In the genomic region with DNA sequence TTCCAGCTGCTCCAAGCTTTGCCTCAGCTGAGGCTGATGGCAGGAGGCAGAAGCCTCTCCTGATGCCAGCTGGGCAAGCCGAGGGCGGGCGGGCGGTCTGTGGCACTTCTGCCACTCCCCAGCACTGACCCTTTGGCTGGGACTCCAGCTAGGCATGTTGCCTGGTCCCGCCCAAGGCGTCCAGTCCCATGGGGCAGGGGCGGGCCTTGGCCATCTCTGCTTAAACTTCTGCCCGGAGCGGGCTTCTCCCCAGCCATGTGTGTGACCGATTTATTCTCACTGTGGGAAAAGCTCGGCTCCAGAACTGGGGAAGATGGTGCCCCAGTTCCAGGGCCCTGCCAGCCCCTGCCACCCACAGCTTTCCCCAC, we compare ENCODE assay signal across 10 cellular contexts.
A peak's percentile ranks its signal among the peaks of the same experiment; 100 is the strongest.
DNase-seq lines count a peak whose midpoint lies in the region; ATAC-seq and TF ChIP-seq lines count a peak whose summit lies in the region.
"Had no signal": no experiment of that assay in that cellular context is flagged by ENCODE, and none has a peak within 500 bp of the region (broad histone marks: within the 10 kb centered on the region; RNA-seq: fewer than 3 reads in every experiment).

No MANE protein-coding gene starts in this region.

- peaks cover 8% of the 10 kb centered on the region for H3K4me1 Mint-ChIP-seq in CD4-positive, alpha-beta T cell (ENCODE audit: low read depth)
- H3K4me1 Mint-ChIP-seq in CD4-positive, alpha-beta memory T cell: peaks cover 10 to 63% (median 18%) of the 10 kb centered on the region in 4 donors

- H3K4me1 ChIP-seq in colonic mucosa (no peaks in the 10 kb centered on the region), gastrocnemius medialis (peaks cover 18% of the 10 kb centered on the region in 2 donors), A673 (ENCODE audit: insufficient read depth, low read length, poor library complexity, severe bottlenecking) (peaks cover 5% of the 10 kb centered on the region)
- H3K4me1 ChIP-seq in CD4-positive, alpha-beta memory T cell (ENCODE audit: insufficient read depth, low read length): peaks cover 53% of the 10 kb centered on the region
- H3K4me1 ChIP-seq: foreskin keratinocyte had no signal

- H3K4me3 ChIP-seq in colonic mucosa (no peak overlapping the region), gastrocnemius medialis (no peak overlapping the region), A673 (ENCODE audit: low read depth, low read length, poor library complexity, severe bottlenecking) (no peak overlapping the region)
- no peak overlapping the region for H3K4me3 ChIP-seq in CD4-positive, alpha-beta memory T cell (ENCODE audit: low read length in 2 of 2)

- no peaks in the 10 kb centered on the region for H3K9me3 Mint-ChIP-seq in CD4-positive, alpha-beta T cell
- no peaks in the 10 kb centered on the region for H3K9me3 Mint-ChIP-seq in CD4-positive, alpha-beta memory T cell

- POLR2A ChIA-PET in CD4-positive, alpha-beta T cell (lab: Charles Lee): interaction anchor here (0.6 to 1.5 kb wide), 8 partner anchors 24 to 149 kb away, joined by 3 to 5 read pairs (median 4); no protein-coding TSS in a partner anchor
- POLR2A ChIA-PET in CD4-positive, alpha-beta memory T cell (lab: Charles Lee; ENCODE audit: partially characterized antibody): interaction anchor here (0.7 to 8.4 kb wide), 12 partner anchors 9 to 158 kb away, joined by 3 to 74 read pairs (median 8); no protein-coding TSS in a partner anchor
- POLR2A ChIA-PET in A673 (lab: Charles Lee; ENCODE audit: low non-redundant PET): no interaction called here

- intact Hi-C loops in CD4-positive, alpha-beta T cell (cut with DNase I, micrococcal nuclease): no loop called here
- intact Hi-C loops in colonic mucosa (cut with DNase I): loop anchor here (10.0 kb wide), 1 partner anchor 215 kb away; no protein-coding TSS in a partner anchor
- intact Hi-C loops in left colon (cut with DNase I, micrococcal nuclease): loop anchor here (5.0 to 10.0 kb wide), 3 partner anchors 58 to 405 kb away; no protein-coding TSS in a partner anchor
- intact Hi-C loops in gastrocnemius medialis (cut with DNase I; ENCODE audit: low total_unique reads): loop anchor here (10.0 kb wide), 1 partner anchor 405 kb away; no protein-coding TSS in a partner anchor
- intact Hi-C loops in CD4-positive, alpha-beta memory T cell (cut with micrococcal nuclease): loop anchor here (5.0 kb wide), 1 partner anchor 33 kb away; no protein-coding TSS in a partner anchor
- intact Hi-C loops in A673 (cut with micrococcal nuclease; ENCODE audit: unreplicated experiment): no loop called here

- TF ChIP-seq POLR2A in gastrocnemius medialis (IDR thresholded peaks at IDR 0.05): no peak

- H3K9me3 ChIP-seq in CD4-positive, alpha-beta T cell (ENCODE audit: control insufficient read depth, low read length): no peaks in the 10 kb centered on the region
- no peaks in the 10 kb centered on the region for H3K9me3 ChIP-seq in colonic mucosa
- no peaks in the 10 kb centered on the region for H3K9me3 ChIP-seq in gastrocnemius medialis
- H3K9me3 ChIP-seq in CD4-positive, alpha-beta memory T cell (ENCODE audit: control insufficient read depth in 1 of 2, low read length in 2 of 2): no peaks in the 10 kb centered on the region
- no peaks in the 10 kb centered on the region for H3K9me3 ChIP-seq in A673 (ENCODE audit: low read depth, low read length, poor library complexity, severe bottlenecking)

- H3K27ac Mint-ChIP-seq in CD4-positive, alpha-beta T cell: no peak overlapping the region
- no peak overlapping the region for H3K27ac Mint-ChIP-seq in CD4-positive, alpha-beta memory T cell

- H3K9ac ChIP-seq in colonic mucosa (ENCODE audit: low read depth in 2 of 2, low read length in 2 of 2): no peak overlapping the region

- H3K36me3 ChIP-seq in colonic mucosa (peaks cover 27% of the 10 kb centered on the region), gastrocnemius medialis (peaks cover 0 to 46% of the 10 kb centered on the region in 2 donors), A673 (ENCODE audit: insufficient read depth, low read length, poor library complexity, severe bottlenecking) (peaks cover 29% of the 10 kb centered on the region)
- peaks cover 81% of the 10 kb centered on the region for H3K36me3 ChIP-seq in CD4-positive, alpha-beta memory T cell (ENCODE audit: insufficient read depth, low read length)

- no peaks in the 10 kb centered on the region for H3K27me3 Mint-ChIP-seq in CD4-positive, alpha-beta T cell
- H3K27me3 Mint-ChIP-seq in CD4-positive, alpha-beta memory T cell: no peaks in the 10 kb centered on the region

- CTCF ChIA-PET in CD4-positive, alpha-beta T cell (lab: Charles Lee): interaction anchor here (0.8 to 1.4 kb wide), 3 partner anchors 60 to 158 kb away, joined by 3 to 4 read pairs (median 3); no protein-coding TSS in a partner anchor
- CTCF ChIA-PET in CD4-positive, alpha-beta memory T cell (lab: Charles Lee; ENCODE audit: partially characterized antibody): interaction anchor here (0.7 to 9.8 kb wide), 3 partner anchors 11 to 158 kb away, joined by 3 to 144 read pairs (median 3); no protein-coding TSS in a partner anchor
- CTCF ChIA-PET in A673 (lab: Charles Lee): no interaction called here

- ATAC-seq in CD4-positive, alpha-beta T cell (ENCODE audit: poor library complexity): no peak
- ATAC-seq in left colon (peak; percentile 12), gastrocnemius medialis (peak; percentile 87 to 91), HG03025 (IDR thresholded peaks at IDR 0.05; ENCODE audit: low FRiP score, unreplicated experiment) (no peak)
- ATAC-seq: foreskin keratinocyte had no signal

- in situ Hi-C loops in gastrocnemius medialis (cut with MboI; ENCODE audit: low sequenced_read_pairs in 4 of 4): loop anchor here (5.0 to 10.0 kb wide), 6 partner anchors 55 to 163 kb away; no protein-coding TSS in a partner anchor

- no peaks in the 10 kb centered on the region for H3K27me3 ChIP-seq in CD4-positive, alpha-beta T cell (ENCODE audit: control insufficient read depth, insufficient read depth, low read length)
- H3K27me3 ChIP-seq in colonic mucosa (no peaks in the 10 kb centered on the region), gastrocnemius medialis (no peaks in the 10 kb centered on the region), A673 (replicated peaks; ENCODE audit: insufficient read depth, low read depth, low read length, poor library complexity) (no peaks in the 10 kb centered on the region)
- no peaks in the 10 kb centered on the region for H3K27me3 ChIP-seq in CD4-positive, alpha-beta memory T cell (ENCODE audit: insufficient read depth, low read length)
- H3K27me3 ChIP-seq: foreskin keratinocyte had no signal

- DNase-seq in CD4-positive, alpha-beta T cell: no peak
- peak; percentile 59 for DNase-seq in colonic mucosa
- peak in 1 of 2 donors; percentile 74 for DNase-seq in left colon
- DNase-seq in gastrocnemius medialis: peak; percentile 91 to 96
- DNase-seq in activated CD8-positive, alpha-beta memory T cell treated with anti-CD3 and anti-CD28 coated beads, Interleukin-2, amount 50 U/mL, for 4 hours: no peak
- DNase-seq in CD4-positive, alpha-beta memory T cell: no peak
- no peak for DNase-seq in A673 (ENCODE audit: low spot score)
- DNase-seq: foreskin keratinocyte had no signal

- H3K36me3 Mint-ChIP-seq in CD4-positive, alpha-beta T cell (ENCODE audit: low read depth): peaks cover 65% of the 10 kb centered on the region
- H3K36me3 Mint-ChIP-seq in CD4-positive, alpha-beta memory T cell: peaks cover 24 to 55% of the 10 kb centered on the region in 2 donors

- BruUV-seq in A673 (replicated peaks; lab: Mats Ljungman, UMichigan): no TSS peak

- H3K27ac ChIP-seq in CD4-positive, alpha-beta T cell (ENCODE audit: low read depth, low read length): peak overlapping the region; percentile 16
- H3K27ac ChIP-seq in colonic mucosa (no peak overlapping the region), gastrocnemius medialis (peak overlapping the region; percentile 63 to 82 (median 78)), A673 (ENCODE audit: low read depth, low read length, poor library complexity, severe bottlenecking) (no peak overlapping the region)
- H3K27ac ChIP-seq in CD4-positive, alpha-beta memory T cell (ENCODE audit: low read depth, low read length): no peak overlapping the region
- H3K27ac ChIP-seq: C4-2B, foreskin keratinocyte had no signal

- TF ChIP-seq CTCF in CD4-positive, alpha-beta T cell (IDR thresholded peaks at IDR 0.05): no peak
- TF ChIP-seq CTCF in colonic mucosa (IDR thresholded peaks at IDR 0.05) (no peak), gastrocnemius medialis (IDR thresholded peaks at IDR 0.05 in 4 of 5, conservative IDR thresholded peaks at IDR 0.05 in 1 of 5) (no peak), A673 (conservative IDR thresholded peaks at IDR 0.05; ENCODE audit: low read depth, low read length) (no peak)

- no peak overlapping the region for H3K4me3 Mint-ChIP-seq in CD4-positive, alpha-beta T cell
- no peak overlapping the region for H3K4me3 Mint-ChIP-seq in CD4-positive, alpha-beta memory T cell

Comparison
In these comparisons a context has a peak if more than half of its experiments do, and no peak if none do; other contexts are left out.
1. ATAC-seq: peak in left colon (single experiment) and gastrocnemius medialis (2 of 2); none in CD4-positive, alpha-beta T cell (single experiment) and HG03025 (single experiment).
2. DNase-seq: peak in colonic mucosa (single experiment) and gastrocnemius medialis (2 of 2); none in CD4-positive, alpha-beta T cell (0 of 10), activated CD8-positive, alpha-beta memory T cell treated with anti-CD3 and anti-CD28 coated beads, Interleukin-2, amount 50 U/mL, for 4 hours (single experiment), CD4-positive, alpha-beta memory T cell (0 of 5) and A673 (single experiment).
3. H3K27ac ChIP-seq: peak in CD4-positive, alpha-beta T cell (single experiment) and gastrocnemius medialis (4 of 4); none in colonic mucosa (single experiment), CD4-positive, alpha-beta memory T cell (single experiment) and A673 (single experiment).
4. intact Hi-C loops: an anchor here in colonic mucosa (10.0 kb wide), left colon (5.0 to 10.0 kb wide), gastrocnemius medialis (10.0 kb wide) and CD4-positive, alpha-beta memory T cell (5.0 kb wide); none called in CD4-positive, alpha-beta T cell and A673.